Comparison of ENCODE assay signal across 12 cellular contexts in genomic region chr3:137770821-137771399, GRCh38. TPM values are rescaled to one million over a fixed set of nuclear protein-coding genes. Genes with fewer than 3 reads are reported as not detected.
DNase-seq lines count a peak whose midpoint lies in the region; ATAC-seq and TF ChIP-seq lines count a peak whose summit lies in the region.
"Had no signal": no experiment of that assay in that cellular context is flagged by ENCODE, and none has a peak within 500 bp of the region (broad histone marks: within the 10 kb centered on the region; RNA-seq: fewer than 3 reads in every experiment).

No MANE protein-coding gene starts in this region.

- TF ChIP-seq CTCF in glutamatergic neuron (IDR thresholded peaks at IDR 0.05; ENCODE audit: partially characterized antibody, unreplicated experiment) (no peak), parathyroid adenoma (IDR thresholded peaks at IDR 0.05) (no peak), natural killer cell (IDR thresholded peaks at IDR 0.05) (no peak)

- POLR2A ChIA-PET in HEK293T (lab: Yijun Ruan, JAX): no interaction called here

- H3K27me3 Mint-ChIP-seq in glutamatergic neuron (ENCODE audit: unreplicated experiment) (peaks cover 36% of the 10 kb centered on the region), natural killer cell (ENCODE audit: low read depth in 2 of 2) (peaks cover 61 to 77% of the 10 kb centered on the region in 2 donors)

- H2AFZ ChIP-seq in parathyroid adenoma: peak overlapping the region; percentile 45

- H3K4me3 Mint-ChIP-seq in glutamatergic neuron (ENCODE audit: unreplicated experiment) (peak overlapping the region; percentile 89), natural killer cell (no peak overlapping the region)
- H3K4me3 Mint-ChIP-seq: activated B cell treated with CpG ODN at 0.5 μM for 24 hours had no signal

- H3K4me3 ChIP-seq in parathyroid adenoma (ENCODE audit: low read depth, low read length): no peak overlapping the region

- H3K9me3 Mint-ChIP-seq in glutamatergic neuron (ENCODE audit: unreplicated experiment): peaks cover 14% of the 10 kb centered on the region
- H3K9me3 Mint-ChIP-seq in natural killer cell: no peaks in the 10 kb centered on the region
- H3K9me3 Mint-ChIP-seq: activated B cell treated with CpG ODN at 0.5 μM for 24 hours had no signal

- intact Hi-C loops in natural killer cell (cut with micrococcal nuclease): no loop called here

- H3K36me3 Mint-ChIP-seq in glutamatergic neuron (ENCODE audit: unreplicated experiment): no peaks in the 10 kb centered on the region
- H3K36me3 Mint-ChIP-seq in natural killer cell: peaks cover 3% of the 10 kb centered on the region

- DNase-seq in ELF-1 (ENCODE audit: low read depth, low spot score) (peak; percentile 52), HEK293T (ENCODE audit: extremely low spot score) (peak; percentile 18), glutamatergic neuron (peak; percentile 50), natural killer cell (no peak), NCI-H2196 treated with DMSO at 0.1 percent for 48 hours (lab: John Stamatoyannopoulos, UW; ENCODE audit: unreplicated experiment) (no peak)
- DNase-seq: activated B cell treated with CpG ODN at 0.5 μM for 24 hours, DMS79, small intestine had no signal

- no peaks in the 10 kb centered on the region for H3K4me1 ChIP-seq in parathyroid adenoma

- H3K79me2 ChIP-seq in parathyroid adenoma: no peaks in the 10 kb centered on the region

- H3K27ac Mint-ChIP-seq in glutamatergic neuron (ENCODE audit: unreplicated experiment): no peak overlapping the region
- H3K27ac Mint-ChIP-seq in natural killer cell: no peak overlapping the region
- H3K27ac Mint-ChIP-seq: activated B cell treated with CpG ODN at 0.5 μM for 24 hours had no signal

- no peak overlapping the region for H3K9ac ChIP-seq in parathyroid adenoma

- H3K4me1 Mint-ChIP-seq in glutamatergic neuron (ENCODE audit: low read depth, unreplicated experiment): peaks cover 10% of the 10 kb centered on the region
- H3K4me1 Mint-ChIP-seq in natural killer cell: peaks cover 5 to 6% of the 10 kb centered on the region in 2 donors

- H3K9me3 ChIP-seq in parathyroid adenoma (ENCODE audit: control insufficient read depth, low read length): no peaks in the 10 kb centered on the region

- no peaks in the 10 kb centered on the region for H3K36me3 ChIP-seq in parathyroid adenoma (ENCODE audit: control insufficient read depth, insufficient read depth, low read length)

- H3K4me2 ChIP-seq in parathyroid adenoma (ENCODE audit: low read length): peak overlapping the region; percentile 26

- H3K27me3 ChIP-seq in parathyroid adenoma (ENCODE audit: control insufficient read depth, insufficient read depth, low read length): peaks cover 10% of the 10 kb centered on the region

- no peak overlapping the region for H3K27ac ChIP-seq in parathyroid adenoma

- CTCF ChIA-PET in HEK293T (lab: Yijun Ruan, JAX): no interaction called here

- ATAC-seq in HG03045 (IDR thresholded peaks at IDR 0.05; ENCODE audit: unreplicated experiment): no peak
- ATAC-seq in natural killer cell: no peak
- ATAC-seq in GM19395 (IDR thresholded peaks at IDR 0.05; ENCODE audit: unreplicated experiment): no peak

TF ChIP-seq in HEK293T, 16 proteins besides CTCF, POLR2A, EP300 and RAD21:
- TF ChIP-seq FOXA1 (IDR thresholded peaks at IDR 0.05) (no peak), FOXK2 (IDR thresholded peaks at IDR 0.05) (no peak), NFRKB (IDR thresholded peaks at IDR 0.05) (no peak), L3MBTL2 (conservative IDR thresholded peaks at IDR 0.05) (no peak), TARDBP (IDR thresholded peaks at IDR 0.05) (no peak), ELF4 (IDR thresholded peaks at IDR 0.05) (no peak), SUZ12 (IDR thresholded peaks at IDR 0.05) (no peak), PKNOX1 (IDR thresholded peaks at IDR 0.05) (no peak), HDGF (IDR thresholded peaks at IDR 0.05; ENCODE audit: borderline replicate concordance) (no peak), CTBP1 (IDR thresholded peaks at IDR 0.05; ENCODE audit: borderline replicate concordance) (no peak), SP1 (IDR thresholded peaks at IDR 0.05) (no peak), ARNT (IDR thresholded peaks at IDR 0.05) (no peak), FOXM1 (IDR thresholded peaks at IDR 0.05; ENCODE audit: borderline replicate concordance) (no peak), ZNF384 (IDR thresholded peaks at IDR 0.05) (no peak), LEF1 (IDR thresholded peaks at IDR 0.05; ENCODE audit: borderline replicate concordance) (no peak), BHLHE40 (IDR thresholded peaks at IDR 0.05; ENCODE audit: borderline replicate concordance) (no peak)

RNA-seq across cellular contexts. Expression of gene SOX14, which starts 6.8 kb away (rescaled TPM):
- total RNA-seq in glutamatergic neuron (ENCODE audit: unreplicated experiment) (not detected), natural killer cell (not detected)
- total RNA-seq: activated B cell treated with CpG ODN at 0.5 μM for 24 hours, lower leg skin had no signal

Comparison
In these comparisons a context has a peak if more than half of its experiments do, and no peak if none do; other contexts are left out.
1. DNase-seq: peak in ELF-1 (single experiment), HEK293T (single experiment) and glutamatergic neuron (single experiment); none in natural killer cell (single experiment) and NCI-H2196 treated with DMSO at 0.1 percent for 48 hours (single experiment).